32 cellular contexts compared by ENCODE assay signal in genomic region chr3:41649129-41649739, GRCh38.
"Had no signal": no experiment of that assay in that cellular context is flagged by ENCODE, and none has a peak within 500 bp of the region (broad histone marks: within the 10 kb centered on the region; RNA-seq: fewer than 3 reads in every experiment).

No MANE protein-coding gene starts in this region.

- H3K27me3 ChIP-seq: body of pancreas, brain microvascular endothelial cell, breast epithelium had no signal

- H3K4me1 ChIP-seq: body of pancreas, breast epithelium had no signal

- H3K4me3 ChIP-seq: body of pancreas, breast epithelium had no signal

- H3K27ac ChIP-seq: body of pancreas, brain microvascular endothelial cell, breast epithelium, VCaP had no signal

- H3K9me3 ChIP-seq: body of pancreas, breast epithelium had no signal

- H3K27ac Mint-ChIP-seq: activated B cell treated with CpG ODN at 0.5 μM for 24 hours; activated CD4-positive, alpha-beta memory T cell treated with anti-CD3 and anti-CD28 coated beads, Interleukin-2, amount 10 ng/mL, durations not matched to agents 7 days and 5 days; activated CD4-positive, alpha-beta T cell treated with anti-CD3 and anti-CD28 coated beads, Interleukin-2, amount 10 ng/mL, durations not matched to agents 7 days and 5 days; activated CD8-positive, alpha-beta memory T cell treated with anti-CD3 and anti-CD28 coated beads, Interleukin-2, amount 10 ng/mL, durations not matched to agents 7 days and 5 days; activated CD8-positive, alpha-beta T cell treated with anti-CD3 and anti-CD28 coated beads, Interleukin-2, amount 10 ng/mL, durations not matched to agents 7 days and 5 days; activated naive CD4-positive, alpha-beta T cell treated with anti-CD3 and anti-CD28 coated beads, Interleukin-2, amount 10 ng/mL, durations not matched to agents 7 days and 5 days; activated naive CD4-positive, alpha-beta T cell treated with anti-CD3 and anti-CD28 coated beads, Interleukin-2, amount 50 U/mL, for 24 hours; activated naive CD8-positive, alpha-beta T cell; activated T-cell treated with anti-CD3 and anti-CD28 coated beads, Interleukin-2, amount 50 U/mL, for 24 hours; activated T-helper 2 cell treated with anti-CD3 and anti-CD28 coated beads, Interferon-gamma antibody, Interleukin-2, Interleukin-4, amounts not matched to agents 10 μg/mL and 5 μg/mL and 100 μg/mL, durations not matched to agents 14 hours and 24 hours and 36 hours; T-helper 1 cell treated with Interleukin-12 subunit alpha and Interleukin-12 subunit beta and Interleukin-4 antibody, amounts not matched to agents 30 μg/mL and 1 μg/mL, for 36 hours; T-helper 2 cell treated with Interferon-gamma antibody and Interleukin-4, amounts not matched to agents 5 μg/mL and 100 μg/mL, for 36 hours had no signal

- H3K36me3 ChIP-seq: brain microvascular endothelial cell, breast epithelium had no signal

- H3K9me3 Mint-ChIP-seq: activated B cell treated with CpG ODN at 0.5 μM for 24 hours; activated naive CD4-positive, alpha-beta T cell treated with anti-CD3 and anti-CD28 coated beads, Interleukin-2, amount 50 U/mL, for 24 hours had no signal

- H3K27me3 Mint-ChIP-seq: activated B cell treated with CpG ODN at 0.5 μM for 24 hours; activated CD4-positive, alpha-beta memory T cell treated with anti-CD3 and anti-CD28 coated beads, Interleukin-2, amount 10 ng/mL, durations not matched to agents 7 days and 5 days; activated CD4-positive, alpha-beta T cell treated with anti-CD3 and anti-CD28 coated beads, Interleukin-2, amount 10 ng/mL, durations not matched to agents 7 days and 5 days; activated CD8-positive, alpha-beta memory T cell treated with anti-CD3 and anti-CD28 coated beads, Interleukin-2, amount 10 ng/mL, durations not matched to agents 7 days and 5 days; activated naive CD4-positive, alpha-beta T cell treated with anti-CD3 and anti-CD28 coated beads, Interleukin-2, amount 10 ng/mL, durations not matched to agents 7 days and 5 days; activated naive CD4-positive, alpha-beta T cell treated with anti-CD3 and anti-CD28 coated beads, Interleukin-2, amount 50 U/mL, for 24 hours; activated naive CD8-positive, alpha-beta T cell; activated T-cell treated with anti-CD3 and anti-CD28 coated beads, Interleukin-2, amount 50 U/mL, for 24 hours had no signal

- ATAC-seq: activated CD8-positive, alpha-beta memory T cell treated with anti-CD3 and anti-CD28 coated beads, Interleukin-2, amount 10 ng/mL, durations not matched to agents 7 days and 5 days; activated CD8-positive, alpha-beta T cell treated with anti-CD3 and anti-CD28 coated beads, Interleukin-2, amount 10 ng/mL, durations not matched to agents 7 days and 5 days; body of pancreas had no signal

- DNase-seq: activated B cell treated with CpG ODN at 0.5 μM for 24 hours; activated CD4-positive, alpha-beta memory T cell treated with anti-CD3 and anti-CD28 coated beads, Interleukin-2, amount 10 ng/mL, durations not matched to agents 7 days and 5 days; activated CD4-positive, alpha-beta T cell treated with anti-CD3 and anti-CD28 coated beads for 4 hours; activated CD4-positive, alpha-beta T cell treated with anti-CD3 and anti-CD28 coated beads, Interleukin-2, amount 10 ng/mL, durations not matched to agents 7 days and 5 days; activated CD4-positive, alpha-beta T cell treated with anti-CD3 and anti-CD28 coated beads, Interleukin-2, amount 50 U/mL, for 48 hours; activated CD4-positive, CD25-positive, alpha-beta regulatory T cell treated with anti-CD3 and anti-CD28 coated beads, Interleukin-2, amount 50 U/mL, for 72 hours; activated CD8-positive, alpha-beta memory T cell treated with anti-CD3 and anti-CD28 coated beads for 24 hours; activated CD8-positive, alpha-beta memory T cell treated with anti-CD3 and anti-CD28 coated beads, Interleukin-2, amount 10 ng/mL, durations not matched to agents 7 days and 5 days; activated CD8-positive, alpha-beta memory T cell treated with anti-CD3 and anti-CD28 coated beads, Interleukin-2, amount 50 U/mL, for 48 hours; activated CD8-positive, alpha-beta T cell treated with anti-CD3 and anti-CD28 coated beads, Interleukin-2, amount 10 ng/mL, durations not matched to agents 7 days and 5 days; activated effector memory CD4-positive, alpha-beta T cell treated with Interleukin-2 at 50 U/mL for 16 hours; activated gamma-delta T cell; activated naive CD4-positive, alpha-beta T cell treated with anti-CD3 and anti-CD28 coated beads, Interleukin-2, amount 10 ng/mL, durations not matched to agents 7 days and 5 days; activated naive CD4-positive, alpha-beta T cell treated with Interleukin-2 at 50 U/mL for 16 hours; activated T-cell treated with anti-CD3 and anti-CD28 coated beads, Interleukin-2, amount 50 U/mL, for 24 hours; activated T-cell treated with anti-CD3 and anti-CD28 coated beads, Interleukin-2, amount 50 U/mL, for 48 hours; amygdala; anterior cingulate cortex; body of pancreas; brain microvascular endothelial cell; central memory CD4-positive, alpha-beta T cell; SW 1271; T-helper 1 cell; T-helper 2 cell; T-helper 9 cell had no signal

- H3K4me3 Mint-ChIP-seq: activated B cell treated with CpG ODN at 0.5 μM for 24 hours; activated CD4-positive, alpha-beta memory T cell treated with anti-CD3 and anti-CD28 coated beads, Interleukin-2, amount 10 ng/mL, durations not matched to agents 7 days and 5 days; activated CD4-positive, alpha-beta T cell treated with anti-CD3 and anti-CD28 coated beads, Interleukin-2, amount 10 ng/mL, durations not matched to agents 7 days and 5 days; activated CD8-positive, alpha-beta memory T cell treated with anti-CD3 and anti-CD28 coated beads, Interleukin-2, amount 10 ng/mL, durations not matched to agents 7 days and 5 days; activated CD8-positive, alpha-beta T cell treated with anti-CD3 and anti-CD28 coated beads, Interleukin-2, amount 10 ng/mL, durations not matched to agents 7 days and 5 days; activated naive CD4-positive, alpha-beta T cell treated with anti-CD3 and anti-CD28 coated beads, Interleukin-2, amount 10 ng/mL, durations not matched to agents 7 days and 5 days; activated naive CD4-positive, alpha-beta T cell treated with anti-CD3 and anti-CD28 coated beads, Interleukin-2, amount 50 U/mL, for 24 hours; activated naive CD8-positive, alpha-beta T cell; activated T-cell treated with anti-CD3 and anti-CD28 coated beads, Interleukin-2, amount 50 U/mL, for 24 hours; T-helper 1 cell treated with Interleukin-12 subunit alpha and Interleukin-12 subunit beta and Interleukin-4 antibody, amounts not matched to agents 30 μg/mL and 1 μg/mL, for 36 hours; T-helper 2 cell treated with Interferon-gamma antibody and Interleukin-4, amounts not matched to agents 5 μg/mL and 100 μg/mL, for 36 hours had no signal

- H3K4me1 Mint-ChIP-seq: activated B cell treated with CpG ODN at 0.5 μM for 24 hours; activated CD4-positive, alpha-beta memory T cell treated with anti-CD3 and anti-CD28 coated beads, Interleukin-2, amount 10 ng/mL, durations not matched to agents 7 days and 5 days; activated CD4-positive, alpha-beta T cell treated with anti-CD3 and anti-CD28 coated beads, Interleukin-2, amount 10 ng/mL, durations not matched to agents 7 days and 5 days; activated CD8-positive, alpha-beta memory T cell treated with anti-CD3 and anti-CD28 coated beads, Interleukin-2, amount 10 ng/mL, durations not matched to agents 7 days and 5 days; activated naive CD4-positive, alpha-beta T cell treated with anti-CD3 and anti-CD28 coated beads, Interleukin-2, amount 10 ng/mL, durations not matched to agents 7 days and 5 days; activated naive CD4-positive, alpha-beta T cell treated with anti-CD3 and anti-CD28 coated beads, Interleukin-2, amount 50 U/mL, for 24 hours had no signal
